Comparison of ENCODE assay signal across 6 cellular contexts in genomic region chr1:151147132-151147503, GRCh38. TPM values are rescaled to one million over a fixed set of nuclear protein-coding genes. Genes with fewer than 3 reads are reported as not detected.
DNase-seq lines count a peak whose midpoint lies in the region; ATAC-seq and TF ChIP-seq lines count a peak whose summit lies in the region.

No MANE protein-coding gene starts in this region.

- intact Hi-C loops in spleen (cut with DNase I; ENCODE audit: low total_unique reads) = no loop called here

- H3K4me1 ChIP-seq in Peyer's patch = peaks cover 0 to 30% (median 0%) of the 10 kb centered on the region in 4 donors
- peaks cover 0 to 11% of the 10 kb centered on the region in 2 donors for H3K4me1 ChIP-seq in esophagus (ENCODE audit: control insufficient read depth in 2 of 2, insufficient read depth in 2 of 2, low read length in 1 of 2)
- peaks cover 6 to 42% (median 20%) of the 10 kb centered on the region in 6 donors for H3K4me1 ChIP-seq in spleen

- H3K9me3 ChIP-seq in Peyer's patch (no peaks in the 10 kb centered on the region), esophagus (ENCODE audit: control insufficient read depth in 2 of 2, insufficient read depth in 1 of 2, low read depth in 1 of 2, low read length in 1 of 2) (no peaks in the 10 kb centered on the region), spleen (no peaks in the 10 kb centered on the region)

- peak overlapping the region; percentile 18 to 79 (median 66) for H3K27ac ChIP-seq in Peyer's patch
- peak overlapping the region; percentile 60 to 89 for H3K27ac ChIP-seq in esophagus (ENCODE audit: low read depth in 2 of 2, low read length in 1 of 2)
- peak overlapping the region; percentile 48 to 78 (median 67) for H3K27ac ChIP-seq in spleen

- TF ChIP-seq CTCF in Peyer's patch (IDR thresholded peaks at IDR 0.05) (no peak), spleen (IDR thresholded peaks at IDR 0.05 in 8 of 11, conservative IDR thresholded peaks at IDR 0.05 in 3 of 11) (no peak)

- H3K27me3 ChIP-seq in Peyer's patch = no peaks in the 10 kb centered on the region
- no peaks in the 10 kb centered on the region for H3K27me3 ChIP-seq in esophagus (ENCODE audit: control insufficient read depth in 1 of 2, insufficient read depth in 2 of 2, low read length in 2 of 2)
- peaks cover 0 to 18% (median 8%) of the 10 kb centered on the region in 7 donors for H3K27me3 ChIP-seq in spleen (replicated peaks in 1 of 7)

- DNase-seq in Peyer's patch = no peak
- no peak for DNase-seq in spleen
- no peak for DNase-seq in globus pallidus (ENCODE audit: low spot score)

- TF ChIP-seq POLR2A in Peyer's patch (IDR thresholded peaks at IDR 0.05) (no peak), spleen (IDR thresholded peaks at IDR 0.05) (no peak)

- 16 to 19% methylated on average over 7 of the region's 7 CpGs for WGBS in esophagus, 2 donors
- 13 to 22% (median 20%) methylated on average over 7 of the region's 7 CpGs for WGBS in spleen, 5 donors

- ATAC-seq in HG02970 (IDR thresholded peaks at IDR 0.05; ENCODE audit: low FRiP score, unreplicated experiment) (no peak), GM18870 (IDR thresholded peaks at IDR 0.05; ENCODE audit: unreplicated experiment) (no peak)

- H3K4me3 ChIP-seq in Peyer's patch (peak overlapping the region; percentile 72 to 88 (median 82)), esophagus (ENCODE audit: low read depth in 1 of 2, low read length in 2 of 2) (peak overlapping the region; percentile 69), spleen (peak overlapping the region; percentile 64 to 90 (median 80))

- H3K36me3 ChIP-seq in Peyer's patch (no peaks in the 10 kb centered on the region), esophagus (ENCODE audit: control insufficient read depth in 2 of 2, insufficient read depth in 2 of 2, low read length in 1 of 2) (no peaks in the 10 kb centered on the region), spleen (no peaks in the 10 kb centered on the region)

RNA-seq across cellular contexts. Expression of gene SEMA6C, which starts 0.7 kb away (rescaled TPM):
- 10 to 100 TPM in 3 of 4 donors, 1 to 10 TPM in 1; 2.5 to 24.6 (median 16.6) TPM for total RNA-seq in Peyer's patch
- 1 to 10 TPM; 3.3 to 7.2 TPM for polyA plus RNA-seq in esophagus
- total RNA-seq in spleen = 1 to 10 TPM; 2.0 to 9.4 (median 4.1) TPM
- 1 to 10 TPM; 3.2 to 5.8 (median 4.4) TPM for polyA plus RNA-seq in spleen

RNA-seq across cellular contexts. Expression of gene TNFAIP8L2, which starts 9.3 kb away (rescaled TPM):
- total RNA-seq in Peyer's patch (1 to 10 TPM in 2 of 4 donors, not detected in 2; 4.0 to 6.6 TPM), spleen (10 to 100 TPM; 26.3 to 48.0 (median 35.3) TPM)
- polyA plus RNA-seq in esophagus (1 to 10 TPM; 1.2 to 1.6 TPM), spleen (10 to 100 TPM; 58.8 to 63.4 (median 61.9) TPM)

RNA-seq across cellular contexts. Expression of gene LYSMD1, which starts 18.6 kb away (rescaled TPM):
- 10 to 100 TPM in 2 of 4 donors, 1 to 10 TPM in 2; 6.0 to 11.7 (median 10.2) TPM for total RNA-seq in Peyer's patch
- 1 to 10 TPM; 3.8 TPM for polyA plus RNA-seq in esophagus
- total RNA-seq in spleen = 10 to 100 TPM in 1 of 7 donors, 1 to 10 TPM in 6; 3.7 to 10.0 (median 4.6) TPM
- polyA plus RNA-seq in spleen = 1 to 10 TPM; 2.5 to 4.8 (median 2.8) TPM

RNA-seq across cellular contexts. Expression of gene SCNM1, which starts 18.8 kb away (rescaled TPM):
- 10 to 100 TPM; 16.1 to 48.9 (median 36.9) TPM for total RNA-seq in Peyer's patch
- 10 to 100 TPM; 40.5 to 43.9 TPM for polyA plus RNA-seq in esophagus
- 10 to 100 TPM; 36.2 to 63.5 (median 41.5) TPM for total RNA-seq in spleen
- polyA plus RNA-seq in spleen = 10 to 100 TPM; 64.9 to 96.2 (median 74.6) TPM

RNA-seq across cellular contexts. Expression of gene TMOD4, which starts 28.7 kb away (rescaled TPM):
- total RNA-seq in Peyer's patch (10 to 100 TPM in 1 of 4 donors, not detected in 3; 10.7 TPM), spleen (1 to 10 TPM in 1 of 7 donors, under 1 TPM in 3, not detected in 3; 0.60 to 2.0 (median 0.86) TPM)
- polyA plus RNA-seq in esophagus (under 1 TPM; 0.14 to 0.22 TPM), spleen (under 1 TPM; 0.44 to 0.99 (median 0.76) TPM)
